In genomic region chr2:135688002-135688401, GRCh38 we compare ENCODE assay signal across 1 cellular context.
TF ChIP-seq lines count a peak whose summit lies in the region.

No MANE protein-coding gene starts in this region.

TF ChIP-seq in GM12878, 131 proteins besides CTCF, POLR2A, EP300 and RAD21 (continued from another document):
- TF ChIP-seq RELB (IDR thresholded peaks at IDR 0.05; ENCODE audit: low read depth) = peak; percentile 61; the same call in 1 of the 2 replicates
- TF ChIP-seq SUPT20H (IDR thresholded peaks at IDR 0.05; ENCODE audit: borderline replicate concordance, control insufficient read depth, low read depth, low read length) = no peak
- TF ChIP-seq POLR2AphosphoS5 (IDR thresholded peaks at IDR 0.05; ENCODE audit: low read length) = no peak
- 0 out of 2 replicates have a peak, but pooled peaks have one; percentile 9 for TF ChIP-seq JUNB (IDR thresholded peaks at IDR 0.05)
- 0 out of 2 replicates have a peak, but pooled peaks have one; percentile 19 for TF ChIP-seq DPF2 (IDR thresholded peaks at IDR 0.05)
- TF ChIP-seq MYC (IDR thresholded peaks at IDR 0.05; ENCODE audit: insufficient read depth, insufficient read length, insufficient replicate concordance, low read length, severe bottlenecking) = no peak
- no peak for TF ChIP-seq BCL11A (IDR thresholded peaks at IDR 0.05; ENCODE audit: low read depth, low read length)
- peak; percentile 87 to 88; a peak in 2 of 4 replicates for TF ChIP-seq IKZF2 (IDR thresholded peaks at IDR 0.05)
- peak; percentile 44; the same call in 1 of the 2 replicates for TF ChIP-seq ATF7 (IDR thresholded peaks at IDR 0.05; ENCODE audit: low read depth)
- TF ChIP-seq, protein P1, sequence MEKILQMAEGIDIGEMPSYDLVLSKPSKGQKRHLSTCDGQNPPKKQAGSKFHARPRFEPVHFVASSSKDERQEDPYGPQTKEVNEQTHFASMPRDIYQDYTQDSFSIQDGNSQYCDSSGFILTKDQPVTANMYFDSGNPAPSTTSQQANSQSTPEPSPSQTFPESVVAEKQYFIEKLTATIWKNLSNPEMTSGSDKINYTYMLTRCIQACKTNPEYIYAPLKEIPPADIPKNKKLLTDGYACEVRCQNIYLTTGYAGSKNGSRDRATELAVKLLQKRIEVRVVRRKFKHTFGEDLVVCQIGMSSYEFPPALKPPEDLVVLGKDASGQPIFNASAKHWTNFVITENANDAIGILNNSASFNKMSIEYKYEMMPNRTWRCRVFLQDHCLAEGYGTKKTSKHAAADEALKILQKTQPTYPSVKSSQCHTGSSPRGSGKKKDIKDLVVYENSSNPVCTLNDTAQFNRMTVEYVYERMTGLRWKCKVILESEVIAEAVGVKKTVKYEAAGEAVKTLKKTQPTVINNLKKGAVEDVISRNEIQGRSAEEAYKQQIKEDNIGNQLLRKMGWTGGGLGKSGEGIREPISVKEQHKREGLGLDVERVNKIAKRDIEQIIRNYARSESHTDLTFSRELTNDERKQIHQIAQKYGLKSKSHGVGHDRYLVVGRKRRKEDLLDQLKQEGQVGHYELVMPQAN (conservative IDR thresholded peaks at IDR 0.05) = no peak
- TF ChIP-seq, protein P2, sequence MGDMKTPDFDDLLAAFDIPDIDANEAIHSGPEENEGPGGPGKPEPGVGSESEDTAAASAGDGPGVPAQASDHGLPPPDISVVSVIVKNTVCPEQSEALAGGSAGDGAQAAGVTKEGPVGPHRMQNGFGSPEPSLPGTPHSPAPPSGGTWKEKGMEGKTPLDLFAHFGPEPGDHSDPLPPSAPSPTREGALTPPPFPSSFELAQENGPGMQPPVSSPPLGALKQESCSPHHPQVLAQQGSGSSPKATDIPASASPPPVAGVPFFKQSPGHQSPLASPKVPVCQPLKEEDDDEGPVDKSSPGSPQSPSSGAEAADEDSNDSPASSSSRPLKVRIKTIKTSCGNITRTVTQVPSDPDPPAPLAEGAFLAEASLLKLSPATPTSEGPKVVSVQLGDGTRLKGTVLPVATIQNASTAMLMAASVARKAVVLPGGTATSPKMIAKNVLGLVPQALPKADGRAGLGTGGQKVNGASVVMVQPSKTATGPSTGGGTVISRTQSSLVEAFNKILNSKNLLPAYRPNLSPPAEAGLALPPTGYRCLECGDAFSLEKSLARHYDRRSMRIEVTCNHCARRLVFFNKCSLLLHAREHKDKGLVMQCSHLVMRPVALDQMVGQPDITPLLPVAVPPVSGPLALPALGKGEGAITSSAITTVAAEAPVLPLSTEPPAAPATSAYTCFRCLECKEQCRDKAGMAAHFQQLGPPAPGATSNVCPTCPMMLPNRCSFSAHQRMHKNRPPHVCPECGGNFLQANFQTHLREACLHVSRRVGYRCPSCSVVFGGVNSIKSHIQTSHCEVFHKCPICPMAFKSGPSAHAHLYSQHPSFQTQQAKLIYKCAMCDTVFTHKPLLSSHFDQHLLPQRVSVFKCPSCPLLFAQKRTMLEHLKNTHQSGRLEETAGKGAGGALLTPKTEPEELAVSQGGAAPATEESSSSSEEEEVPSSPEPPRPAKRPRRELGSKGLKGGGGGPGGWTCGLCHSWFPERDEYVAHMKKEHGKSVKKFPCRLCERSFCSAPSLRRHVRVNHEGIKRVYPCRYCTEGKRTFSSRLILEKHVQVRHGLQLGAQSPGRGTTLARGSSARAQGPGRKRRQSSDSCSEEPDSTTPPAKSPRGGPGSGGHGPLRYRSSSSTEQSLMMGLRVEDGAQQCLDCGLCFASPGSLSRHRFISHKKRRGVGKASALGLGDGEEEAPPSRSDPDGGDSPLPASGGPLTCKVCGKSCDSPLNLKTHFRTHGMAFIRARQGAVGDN (IDR thresholded peaks at IDR 0.05) = peak; percentile 81
- TF ChIP-seq MYB (IDR thresholded peaks at IDR 0.05; ENCODE audit: borderline replicate concordance, low read depth, low read length) = no peak
- TF ChIP-seq, protein P3, sequence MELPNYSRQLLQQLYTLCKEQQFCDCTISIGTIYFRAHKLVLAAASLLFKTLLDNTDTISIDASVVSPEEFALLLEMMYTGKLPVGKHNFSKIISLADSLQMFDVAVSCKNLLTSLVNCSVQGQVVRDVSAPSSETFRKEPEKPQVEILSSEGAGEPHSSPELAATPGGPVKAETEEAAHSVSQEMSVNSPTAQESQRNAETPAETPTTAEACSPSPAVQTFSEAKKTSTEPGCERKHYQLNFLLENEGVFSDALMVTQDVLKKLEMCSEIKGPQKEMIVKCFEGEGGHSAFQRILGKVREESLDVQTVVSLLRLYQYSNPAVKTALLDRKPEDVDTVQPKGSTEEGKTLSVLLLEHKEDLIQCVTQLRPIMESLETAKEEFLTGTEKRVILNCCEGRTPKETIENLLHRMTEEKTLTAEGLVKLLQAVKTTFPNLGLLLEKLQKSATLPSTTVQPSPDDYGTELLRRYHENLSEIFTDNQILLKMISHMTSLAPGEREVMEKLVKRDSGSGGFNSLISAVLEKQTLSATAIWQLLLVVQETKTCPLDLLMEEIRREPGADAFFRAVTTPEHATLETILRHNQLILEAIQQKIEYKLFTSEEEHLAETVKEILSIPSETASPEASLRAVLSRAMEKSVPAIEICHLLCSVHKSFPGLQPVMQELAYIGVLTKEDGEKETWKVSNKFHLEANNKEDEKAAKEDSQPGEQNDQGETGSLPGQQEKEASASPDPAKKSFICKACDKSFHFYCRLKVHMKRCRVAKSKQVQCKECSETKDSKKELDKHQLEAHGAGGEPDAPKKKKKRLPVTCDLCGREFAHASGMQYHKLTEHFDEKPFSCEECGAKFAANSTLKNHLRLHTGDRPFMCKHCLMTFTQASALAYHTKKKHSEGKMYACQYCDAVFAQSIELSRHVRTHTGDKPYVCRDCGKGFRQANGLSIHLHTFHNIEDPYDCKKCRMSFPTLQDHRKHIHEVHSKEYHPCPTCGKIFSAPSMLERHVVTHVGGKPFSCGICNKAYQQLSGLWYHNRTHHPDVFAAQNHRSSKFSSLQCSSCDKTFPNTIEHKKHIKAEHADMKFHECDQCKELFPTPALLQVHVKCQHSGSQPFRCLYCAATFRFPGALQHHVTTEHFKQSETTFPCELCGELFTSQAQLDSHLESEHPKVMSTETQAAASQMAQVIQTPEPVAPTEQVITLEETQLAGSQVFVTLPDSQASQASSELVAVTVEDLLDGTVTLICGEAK (IDR thresholded peaks at IDR 0.05; ENCODE audit: borderline replicate concordance) = peak; percentile 19; the same call in 1 of the 2 replicates
- peak; percentile 23; the same call in 1 of the 2 replicates for TF ChIP-seq RAD51 (IDR thresholded peaks at IDR 0.05)
